Comparison of ENCODE assay signal across 16 cellular contexts in genomic region chr14:50725761-50726160, GRCh38. TPM values are rescaled to one million over a fixed set of nuclear protein-coding genes. Genes with fewer than 3 reads are reported as not detected.
A peak's percentile ranks its signal among the peaks of the same experiment; 100 is the strongest.
DNase-seq lines count a peak whose midpoint lies in the region; ATAC-seq and TF ChIP-seq lines count a peak whose summit lies in the region.
"Had no signal": no experiment of that assay in that cellular context is flagged by ENCODE, and none has a peak within 500 bp of the region (broad histone marks: within the 10 kb centered on the region; RNA-seq: fewer than 3 reads in every experiment).

No MANE protein-coding gene starts in this region.

- no peaks in the 10 kb centered on the region for H3K27me3 Mint-ChIP-seq in activated T-cell treated with anti-CD3 and anti-CD28 coated beads, Interleukin-2, amount 50 U/mL, for 72 hours (ENCODE audit: low read depth)
- H3K27me3 Mint-ChIP-seq in T-helper 1 cell treated with Interleukin-12 subunit alpha and Interleukin-12 subunit beta and Interleukin-4 antibody, amounts not matched to agents 30 μg/mL and 1 μg/mL, for 36 hours (ENCODE audit: low read depth): no peaks in the 10 kb centered on the region
- H3K27me3 Mint-ChIP-seq in effector memory CD8-positive, alpha-beta T cell: no peaks in the 10 kb centered on the region
- H3K27me3 Mint-ChIP-seq in stimulated activated memory B cell treated with anti-CD40 and anti-IgM and Interleukin-4, amounts not matched to agents 10 μg/mL and 1 μg/mL and 100 μg/mL, for 72 hours: no peaks in the 10 kb centered on the region
- H3K27me3 Mint-ChIP-seq in Caco-2 (ENCODE audit: insufficient read depth, unreplicated experiment): no peaks in the 10 kb centered on the region

- CTCF ChIA-PET in Caco-2 (lab: Charles Lee): no interaction called here

- DNase-seq in activated T-cell treated with anti-CD3 and anti-CD28 coated beads, Interleukin-2, amount 50 U/mL, for 72 hours: no peak
- DNase-seq in activated T-cell treated with anti-CD3 and anti-CD28 coated beads, Interleukin-2, amount 50 U/mL, for 1 hour: no peak
- no peak for DNase-seq in effector memory CD8-positive, alpha-beta T cell
- DNase-seq in central memory CD4-positive, alpha-beta T cell: no peak
- DNase-seq in NK-92 (lab: John Stamatoyannopoulos, UW; ENCODE audit: unreplicated experiment) (no peak), Caco-2 (no peak)
- DNase-seq: immature natural killer cell; NCI-H1092 treated with DMSO at 0.1 percent for 48 hours; NCI-H748 treated with DMSO at 0.1 percent for 48 hours; nephron progenitor cell; psoas muscle; stimulated activated naive CD4-positive, alpha-beta T cell treated with Interleukin-2 at 50 U/mL for 16 hours had no signal

- peak; percentile 31 to 32 for ATAC-seq in activated T-cell treated with anti-CD3 and anti-CD28 coated beads, Interleukin-2, amount 50 U/mL, for 72 hours (replicated peaks in 1 of 2)
- ATAC-seq in effector memory CD8-positive, alpha-beta T cell (replicated peaks): no peak
- ATAC-seq in stimulated activated memory B cell treated with anti-CD40 and anti-IgM and Interleukin-4, amounts not matched to agents 10 μg/mL and 1 μg/mL and 100 μg/mL, for 72 hours: no peak
- ATAC-seq: psoas muscle had no signal

- peak overlapping the region; percentile 63 to 81 for H3K4me3 Mint-ChIP-seq in activated T-cell treated with anti-CD3 and anti-CD28 coated beads, Interleukin-2, amount 50 U/mL, for 72 hours
- H3K4me3 Mint-ChIP-seq in T-helper 1 cell treated with Interleukin-12 subunit alpha and Interleukin-12 subunit beta and Interleukin-4 antibody, amounts not matched to agents 30 μg/mL and 1 μg/mL, for 36 hours: peak overlapping the region; percentile 71
- H3K4me3 Mint-ChIP-seq in effector memory CD8-positive, alpha-beta T cell: peak overlapping the region in 1 of 2 donors; percentile 67
- no peak overlapping the region for H3K4me3 Mint-ChIP-seq in stimulated activated memory B cell treated with anti-CD40 and anti-IgM and Interleukin-4, amounts not matched to agents 10 μg/mL and 1 μg/mL and 100 μg/mL, for 72 hours
- no peak overlapping the region for H3K4me3 Mint-ChIP-seq in Caco-2 (ENCODE audit: unreplicated experiment)
- H3K4me3 Mint-ChIP-seq: nephron progenitor cell had no signal

- BruUV-seq in Caco-2 (replicated peaks; lab: Mats Ljungman, UMichigan): no TSS peak

- H3K4me3 ChIP-seq in Caco-2 (ENCODE audit: low read depth, low read length): no peak overlapping the region
- H3K4me3 ChIP-seq: ascending aorta, lung, psoas muscle had no signal

- TF ChIP-seq CTCF in Caco-2 (IDR thresholded peaks at IDR 0.05; ENCODE audit: insufficient read depth in 1 of 2, low read depth in 1 of 2, low read length in 1 of 2, severe bottlenecking in 1 of 2, unreplicated experiment in 1 of 2): no peak

- H3K4me1 ChIP-seq in Caco-2: no peaks in the 10 kb centered on the region
- H3K4me1 ChIP-seq: ascending aorta, psoas muscle had no signal

- peaks cover 23 to 52% of the 10 kb centered on the region in 2 donors for H3K36me3 Mint-ChIP-seq in activated T-cell treated with anti-CD3 and anti-CD28 coated beads, Interleukin-2, amount 50 U/mL, for 72 hours (ENCODE audit: insufficient read depth in 2 of 2)
- peaks cover 70% of the 10 kb centered on the region for H3K36me3 Mint-ChIP-seq in T-helper 1 cell treated with Interleukin-12 subunit alpha and Interleukin-12 subunit beta and Interleukin-4 antibody, amounts not matched to agents 30 μg/mL and 1 μg/mL, for 36 hours (ENCODE audit: low read depth)
- H3K36me3 Mint-ChIP-seq in effector memory CD8-positive, alpha-beta T cell (ENCODE audit: insufficient read depth): peaks cover 88% of the 10 kb centered on the region
- peaks cover 75% of the 10 kb centered on the region for H3K36me3 Mint-ChIP-seq in stimulated activated memory B cell treated with anti-CD40 and anti-IgM and Interleukin-4, amounts not matched to agents 10 μg/mL and 1 μg/mL and 100 μg/mL, for 72 hours
- no peaks in the 10 kb centered on the region for H3K36me3 Mint-ChIP-seq in Caco-2 (ENCODE audit: insufficient read depth, unreplicated experiment)

- H3K36me3 ChIP-seq in Caco-2 (ENCODE audit: control insufficient read depth, insufficient read depth, low read length): no peaks in the 10 kb centered on the region

- H3K27ac Mint-ChIP-seq in activated T-cell treated with anti-CD3 and anti-CD28 coated beads, Interleukin-2, amount 50 U/mL, for 72 hours: peak overlapping the region; percentile 82
- peak overlapping the region; percentile 86 for H3K27ac Mint-ChIP-seq in T-helper 1 cell treated with Interleukin-12 subunit alpha and Interleukin-12 subunit beta and Interleukin-4 antibody, amounts not matched to agents 30 μg/mL and 1 μg/mL, for 36 hours
- H3K27ac Mint-ChIP-seq in effector memory CD8-positive, alpha-beta T cell: peak overlapping the region; percentile 72 to 95
- H3K27ac Mint-ChIP-seq in stimulated activated memory B cell treated with anti-CD40 and anti-IgM and Interleukin-4, amounts not matched to agents 10 μg/mL and 1 μg/mL and 100 μg/mL, for 72 hours: peak overlapping the region; percentile 60
- no peak overlapping the region for H3K27ac Mint-ChIP-seq in Caco-2 (ENCODE audit: unreplicated experiment)
- H3K27ac Mint-ChIP-seq: nephron progenitor cell had no signal

- H3K9me3 ChIP-seq in Caco-2: no peaks in the 10 kb centered on the region
- H3K9me3 ChIP-seq: ascending aorta, psoas muscle had no signal

- H3K9me3 Mint-ChIP-seq in activated T-cell treated with anti-CD3 and anti-CD28 coated beads, Interleukin-2, amount 50 U/mL, for 72 hours: peaks cover 2 to 6% of the 10 kb centered on the region in 2 donors
- H3K9me3 Mint-ChIP-seq in T-helper 1 cell treated with Interleukin-12 subunit alpha and Interleukin-12 subunit beta and Interleukin-4 antibody, amounts not matched to agents 30 μg/mL and 1 μg/mL, for 36 hours: peaks cover 5% of the 10 kb centered on the region
- no peaks in the 10 kb centered on the region for H3K9me3 Mint-ChIP-seq in effector memory CD8-positive, alpha-beta T cell
- H3K9me3 Mint-ChIP-seq in stimulated activated memory B cell treated with anti-CD40 and anti-IgM and Interleukin-4, amounts not matched to agents 10 μg/mL and 1 μg/mL and 100 μg/mL, for 72 hours: no peaks in the 10 kb centered on the region
- no peaks in the 10 kb centered on the region for H3K9me3 Mint-ChIP-seq in Caco-2 (ENCODE audit: unreplicated experiment)
- H3K9me3 Mint-ChIP-seq: immature natural killer cell, nephron progenitor cell had no signal

- H3K4me1 Mint-ChIP-seq in activated T-cell treated with anti-CD3 and anti-CD28 coated beads, Interleukin-2, amount 50 U/mL, for 72 hours (ENCODE audit: low read depth): peaks cover 40% of the 10 kb centered on the region
- peaks cover 37% of the 10 kb centered on the region for H3K4me1 Mint-ChIP-seq in T-helper 1 cell treated with Interleukin-12 subunit alpha and Interleukin-12 subunit beta and Interleukin-4 antibody, amounts not matched to agents 30 μg/mL and 1 μg/mL, for 36 hours (ENCODE audit: low read depth)
- peaks cover 10 to 24% of the 10 kb centered on the region in 2 donors for H3K4me1 Mint-ChIP-seq in effector memory CD8-positive, alpha-beta T cell (ENCODE audit: low read depth in 2 of 2)
- no peaks in the 10 kb centered on the region for H3K4me1 Mint-ChIP-seq in stimulated activated memory B cell treated with anti-CD40 and anti-IgM and Interleukin-4, amounts not matched to agents 10 μg/mL and 1 μg/mL and 100 μg/mL, for 72 hours
- no peaks in the 10 kb centered on the region for H3K4me1 Mint-ChIP-seq in Caco-2 (ENCODE audit: low read depth, unreplicated experiment)
- H3K4me1 Mint-ChIP-seq: nephron progenitor cell had no signal

- POLR2A ChIA-PET in Caco-2 (lab: Charles Lee): no interaction called here

- no peaks in the 10 kb centered on the region for H3K27me3 ChIP-seq in Caco-2 (replicated peaks; ENCODE audit: control insufficient read depth, insufficient read depth, low read length)
- H3K27me3 ChIP-seq: ascending aorta had no signal

- intact Hi-C loops in Caco-2 (cut with micrococcal nuclease; ENCODE audit: unreplicated experiment): no loop called here

RNA-seq across cellular contexts. Expression of gene SAV1, which starts 57.7 kb away (rescaled TPM):
- total RNA-seq in activated T-cell treated with anti-CD3 and anti-CD28 coated beads, Interleukin-2, amount 50 U/mL, for 72 hours: 10 to 100 TPM in 1 of 2 donors, 1 to 10 TPM in 1; 9.4 to 12.4 TPM
- total RNA-seq in Caco-2 (2022): 28.0 and 28.3 TPM in 2 replicates

Comparison
In these comparisons a context has a peak if more than half of its experiments do, and no peak if none do; other contexts are left out.
1. ATAC-seq: peak in activated T-cell treated with anti-CD3 and anti-CD28 coated beads, Interleukin-2, amount 50 U/mL, for 72 hours (2 of 2); none in effector memory CD8-positive, alpha-beta T cell (single experiment) and stimulated activated memory B cell treated with anti-CD40 and anti-IgM and Interleukin-4, amounts not matched to agents 10 μg/mL and 1 μg/mL and 100 μg/mL, for 72 hours (single experiment).
2. H3K4me3 Mint-ChIP-seq: peak in activated T-cell treated with anti-CD3 and anti-CD28 coated beads, Interleukin-2, amount 50 U/mL, for 72 hours (2 of 2) and T-helper 1 cell treated with Interleukin-12 subunit alpha and Interleukin-12 subunit beta and Interleukin-4 antibody, amounts not matched to agents 30 μg/mL and 1 μg/mL, for 36 hours (single experiment); none in stimulated activated memory B cell treated with anti-CD40 and anti-IgM and Interleukin-4, amounts not matched to agents 10 μg/mL and 1 μg/mL and 100 μg/mL, for 72 hours (single experiment) and Caco-2 (single experiment).